ENCODE assay signal across 22 cellular contexts in the genomic region with DNA sequence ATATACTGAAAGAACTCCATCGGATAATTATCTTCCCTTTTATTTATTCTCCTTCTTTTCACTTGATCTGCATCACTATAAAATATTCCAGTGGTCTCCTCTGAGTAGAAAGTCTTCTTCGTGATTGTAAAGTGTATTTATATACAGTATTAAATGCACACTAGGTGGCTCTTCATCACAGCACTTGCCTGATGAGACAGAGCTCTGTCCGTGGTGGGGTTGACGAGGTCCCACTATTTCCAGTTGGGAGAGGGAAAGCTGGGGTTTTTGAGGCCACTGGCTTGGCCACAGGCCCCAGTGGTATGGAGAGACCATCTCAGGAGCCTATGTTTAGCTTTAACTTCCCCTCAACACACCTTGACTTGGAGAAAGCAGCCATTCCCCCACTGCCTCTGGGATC. TPM values are rescaled to one million over a fixed set of nuclear protein-coding genes. Genes with fewer than 3 reads are reported as not detected.
A peak's percentile ranks its signal among the peaks of the same experiment; 100 is the strongest.
DNase-seq lines count a peak whose midpoint lies in the region; ATAC-seq and TF ChIP-seq lines count a peak whose summit lies in the region.
"Had no signal": no experiment of that assay in that cellular context is flagged by ENCODE, and none has a peak within 500 bp of the region (broad histone marks: within the 10 kb centered on the region; RNA-seq: fewer than 3 reads in every experiment).

No MANE protein-coding gene starts in this region.

- TF ChIP-seq CTCF in GM23338 (conservative IDR thresholded peaks at IDR 0.05; ENCODE audit: low read depth in 2 of 2) (peak in 1 of 2 experiments; percentile 18; a peak in 1 of 4 replicates), OCI-LY3 (IDR thresholded peaks at IDR 0.05; ENCODE audit: low read depth, low read length) (peak; percentile 20; the same call in 1 of the 2 replicates), endodermal cell (conservative IDR thresholded peaks at IDR 0.05) (peak; percentile 27), osteocyte (IDR thresholded peaks at IDR 0.05) (peak; percentile 48)

- WGBS in endodermal cell (ENCODE audit: insufficient coverage in 1 of 2, insufficient read length in 1 of 2), 2 experiments, result 83% methylated on average over 3 of the region's 4 CpGs; no CpG with 5 or more reads in 1 of the 2 experiments

- H3K4me3 ChIP-seq in GM23338 (no peak overlapping the region), OCI-LY3 (ENCODE audit: low read length) (no peak overlapping the region), endodermal cell (ENCODE audit: low read length) (no peak overlapping the region)
- H3K4me3 ChIP-seq: left lung, suprapubic skin had no signal

- H2AFZ ChIP-seq in GM23338, result 0 out of 2 replicates have a peak overlapping the region, but pooled peaks have one; percentile 96
- no peak overlapping the region for H2AFZ ChIP-seq in OCI-LY3 (ENCODE audit: low read depth, low read length)
- H2AFZ ChIP-seq: parathyroid adenoma had no signal

- H3K9me3 ChIP-seq in OCI-LY3 (ENCODE audit: insufficient read depth, low read length) (no peaks in the 10 kb centered on the region), endodermal cell (ENCODE audit: control insufficient read depth, low read length) (no peaks in the 10 kb centered on the region)
- H3K9me3 ChIP-seq: left lung, suprapubic skin had no signal

- H3K4me1 Mint-ChIP-seq in GM23338 (peaks cover 13% of the 10 kb centered on the region; the same call in 2 of the 3 replicates), endodermal cell (no peaks in the 10 kb centered on the region), osteocyte (ENCODE audit: unreplicated experiment) (peaks cover 15% of the 10 kb centered on the region)

- H3K27ac ChIP-seq in GM23338 (ENCODE audit: low read depth), result no peak overlapping the region
- no peak overlapping the region for H3K27ac ChIP-seq in OCI-LY3 (ENCODE audit: low read length)
- no peak overlapping the region for H3K27ac ChIP-seq in endodermal cell (ENCODE audit: low read depth, low read length)
- H3K27ac ChIP-seq: left lung, parathyroid adenoma, suprapubic skin had no signal

- H3F3A ChIP-seq in GM23338 (replicated peaks; ENCODE audit: low read depth), result no peaks in the 10 kb centered on the region

- H3K4me1 ChIP-seq in GM23338 (ENCODE audit: insufficient read depth), result 0 out of 2 replicates have a peak, but pooled peaks cover 3% of the 10 kb centered on the region
- no peaks in the 10 kb centered on the region for H3K4me1 ChIP-seq in OCI-LY3 (ENCODE audit: low read length)
- no peaks in the 10 kb centered on the region for H3K4me1 ChIP-seq in endodermal cell (ENCODE audit: control insufficient read depth, insufficient read depth, low read length)
- H3K4me1 ChIP-seq: left lung, parathyroid adenoma, suprapubic skin had no signal

- H3K9me3 Mint-ChIP-seq in GM23338 (no peaks in the 10 kb centered on the region; the same call in 2 of the 3 replicates), endodermal cell (no peaks in the 10 kb centered on the region), osteocyte (ENCODE audit: unreplicated experiment) (no peaks in the 10 kb centered on the region)

- H3K27ac Mint-ChIP-seq in GM23338 (no peak overlapping the region), endodermal cell (no peak overlapping the region), osteocyte (ENCODE audit: unreplicated experiment) (no peak overlapping the region)
- H3K27ac Mint-ChIP-seq: B cell had no signal

- H3K27me3 Mint-ChIP-seq in GM23338 (ENCODE audit: insufficient read depth, low read depth, poor library complexity) (peaks cover 5% of the 10 kb centered on the region), endodermal cell (ENCODE audit: insufficient read depth) (peaks cover 23% of the 10 kb centered on the region), osteocyte (ENCODE audit: unreplicated experiment) (peaks cover 70% of the 10 kb centered on the region)

- H4K20me1 ChIP-seq in GM23338 (replicated peaks; ENCODE audit: insufficient read depth) (no peaks in the 10 kb centered on the region), OCI-LY3 (ENCODE audit: insufficient read depth, low read length) (no peaks in the 10 kb centered on the region)

- H3K79me2 ChIP-seq in GM23338 (replicated peaks; ENCODE audit: insufficient read depth) (no peaks in the 10 kb centered on the region), OCI-LY3 (ENCODE audit: low read length) (no peaks in the 10 kb centered on the region)
- H3K79me2 ChIP-seq: parathyroid adenoma had no signal

- DNase-seq in GM23338 (ENCODE audit: low spot score) (no peak), endodermal cell (no peak), osteocyte (ENCODE audit: extremely low spot score, unreplicated experiment) (no peak), SW480 (ENCODE audit: low spot score) (no peak), RKO (ENCODE audit: low spot score) (no peak), foreskin melanocyte (no peak)
- DNase-seq: activated CD8-positive, alpha-beta memory T cell treated with anti-CD3 and anti-CD28 coated beads for 24 hours; caudate nucleus; effector CD4-positive, alpha-beta T cell; GOT3; left lung; NCI-H1694 treated with DMSO at 0.1 percent for 48 hours; NCI-H345; SIG-M5; stimulated activated CD4-positive, alpha-beta T cell treated with anti-CD3 and anti-CD28 coated beads, Interleukin-12 subunit alpha, Interleukin-12 subunit beta, amount 100 ng/mL, for 4 hours had no signal

- H3K27me3 ChIP-seq in GM23338 (ENCODE audit: insufficient read depth), result no peaks in the 10 kb centered on the region
- H3K27me3 ChIP-seq in OCI-LY3 (ENCODE audit: low read depth, low read length), result peaks cover 50% of the 10 kb centered on the region
- H3K27me3 ChIP-seq in endodermal cell (ENCODE audit: control insufficient read depth, insufficient read depth, low read length, poor library complexity, severe bottlenecking), result peaks cover 6% of the 10 kb centered on the region

- H3K4me2 ChIP-seq in GM23338, result no peak overlapping the region
- H3K4me2 ChIP-seq in OCI-LY3 (ENCODE audit: low read length), result no peak overlapping the region

- H3K9ac ChIP-seq in OCI-LY3 (ENCODE audit: low read length) (no peak overlapping the region), endodermal cell (ENCODE audit: extremely low read depth, low read length, poor library complexity, severe bottlenecking) (no peak overlapping the region)
- H3K9ac ChIP-seq: parathyroid adenoma had no signal

- no peaks in the 10 kb centered on the region for H3K36me3 Mint-ChIP-seq in GM23338 (ENCODE audit: low read depth)
- no peaks in the 10 kb centered on the region for H3K36me3 Mint-ChIP-seq in endodermal cell (ENCODE audit: low read depth)
- no peaks in the 10 kb centered on the region for H3K36me3 Mint-ChIP-seq in osteocyte (ENCODE audit: unreplicated experiment)

- H3K4me3 Mint-ChIP-seq in GM23338, result no peak overlapping the region
- no peak overlapping the region for H3K4me3 Mint-ChIP-seq in endodermal cell
- H3K4me3 Mint-ChIP-seq in osteocyte (ENCODE audit: unreplicated experiment), result no peak overlapping the region
- H3K4me3 Mint-ChIP-seq: B cell had no signal

- peaks cover 6% of the 10 kb centered on the region; the same call in 1 of the 2 replicates for H3K9me2 ChIP-seq in GM23338 (ENCODE audit: insufficient read depth)

- no peaks in the 10 kb centered on the region for H3K36me3 ChIP-seq in GM23338 (ENCODE audit: insufficient read depth)
- H3K36me3 ChIP-seq in OCI-LY3 (replicated peaks; ENCODE audit: low read depth, low read length), result no peaks in the 10 kb centered on the region
- H3K36me3 ChIP-seq in endodermal cell (ENCODE audit: control insufficient read depth, insufficient read depth, low read length), result no peaks in the 10 kb centered on the region
- H3K36me3 ChIP-seq: left lung, suprapubic skin had no signal

- ATAC-seq in GM23338, result no peak
- ATAC-seq: activated CD4-positive, CD25-positive, alpha-beta regulatory T cell treated with anti-CD3 and anti-CD28 coated beads, Interleukin-2, amount 50 U/mL, for 24 hours; left lung had no signal

TF ChIP-seq in GM23338, 12 proteins besides CTCF, POLR2A, EP300 and RAD21:
- no peak for TF ChIP-seq JUNB (IDR thresholded peaks at IDR 0.05; ENCODE audit: unreplicated experiment)
- TF ChIP-seq, protein P1, sequence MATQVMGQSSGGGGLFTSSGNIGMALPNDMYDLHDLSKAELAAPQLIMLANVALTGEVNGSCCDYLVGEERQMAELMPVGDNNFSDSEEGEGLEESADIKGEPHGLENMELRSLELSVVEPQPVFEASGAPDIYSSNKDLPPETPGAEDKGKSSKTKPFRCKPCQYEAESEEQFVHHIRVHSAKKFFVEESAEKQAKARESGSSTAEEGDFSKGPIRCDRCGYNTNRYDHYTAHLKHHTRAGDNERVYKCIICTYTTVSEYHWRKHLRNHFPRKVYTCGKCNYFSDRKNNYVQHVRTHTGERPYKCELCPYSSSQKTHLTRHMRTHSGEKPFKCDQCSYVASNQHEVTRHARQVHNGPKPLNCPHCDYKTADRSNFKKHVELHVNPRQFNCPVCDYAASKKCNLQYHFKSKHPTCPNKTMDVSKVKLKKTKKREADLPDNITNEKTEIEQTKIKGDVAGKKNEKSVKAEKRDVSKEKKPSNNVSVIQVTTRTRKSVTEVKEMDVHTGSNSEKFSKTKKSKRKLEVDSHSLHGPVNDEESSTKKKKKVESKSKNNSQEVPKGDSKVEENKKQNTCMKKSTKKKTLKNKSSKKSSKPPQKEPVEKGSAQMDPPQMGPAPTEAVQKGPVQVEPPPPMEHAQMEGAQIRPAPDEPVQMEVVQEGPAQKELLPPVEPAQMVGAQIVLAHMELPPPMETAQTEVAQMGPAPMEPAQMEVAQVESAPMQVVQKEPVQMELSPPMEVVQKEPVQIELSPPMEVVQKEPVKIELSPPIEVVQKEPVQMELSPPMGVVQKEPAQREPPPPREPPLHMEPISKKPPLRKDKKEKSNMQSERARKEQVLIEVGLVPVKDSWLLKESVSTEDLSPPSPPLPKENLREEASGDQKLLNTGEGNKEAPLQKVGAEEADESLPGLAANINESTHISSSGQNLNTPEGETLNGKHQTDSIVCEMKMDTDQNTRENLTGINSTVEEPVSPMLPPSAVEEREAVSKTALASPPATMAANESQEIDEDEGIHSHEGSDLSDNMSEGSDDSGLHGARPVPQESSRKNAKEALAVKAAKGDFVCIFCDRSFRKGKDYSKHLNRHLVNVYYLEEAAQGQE (IDR thresholded peaks at IDR 0.05; ENCODE audit: unreplicated experiment), result peak; percentile 45

RNA-seq across cellular contexts. Expression of gene ZBTB16, which starts 31.6 kb away (rescaled TPM):
- 0.19 and 1.4 TPM in 2 replicates for total RNA-seq in GM23338 (2014; rRNA removed; shearing (Covaris generic))
- 0.29 and 0.78 TPM in 2 replicates for polyA plus RNA-seq in GM23338 (2016; fragmentation: Nextera tagmentation; extraction: Ambion mirVana)
- total RNA-seq in endodermal cell, result 1 to 10 TPM; 4.1 to 5.8 TPM
- 16.5 TPM for polyA plus RNA-seq in endodermal cell (2013, experiment 1 of 2)
- polyA plus RNA-seq in endodermal cell (2013, experiment 2 of 2), result 16.8 TPM
- total RNA-seq in osteocyte, result 19.1 and 20.3 TPM in 2 replicates

RNA-seq across cellular contexts. Expression of gene HTR3A, which starts 53.0 kb away (rescaled TPM):
- 8.1 and 9.7 TPM in 2 replicates for total RNA-seq in GM23338 (2014; rRNA removed; shearing (Covaris generic))
- polyA plus RNA-seq in GM23338 (2016; fragmentation: Nextera tagmentation; extraction: Ambion mirVana), result 5.5 and 5.8 TPM in 2 replicates
- under 1 TPM in 1 of 2 donors, not detected in 1; 0.55 TPM for total RNA-seq in endodermal cell
- 0.75 TPM for polyA plus RNA-seq in endodermal cell (2013, experiment 1 of 2)
- polyA plus RNA-seq in endodermal cell (2013, experiment 2 of 2), result not detected
- not detected in 2 replicates for total RNA-seq in osteocyte
- total RNA-seq: MCF 10A; T-helper 2 cell treated with Interferon-gamma antibody and Interleukin-4, amounts not matched to agents 100 ng/mL and 5 ng/mL, for 36 hours had no signal
